1 cellular context compared by ENCODE assay signal in genomic region chr6:29723666-29724588, GRCh38.
TF ChIP-seq lines count a peak whose summit lies in the region.

No MANE protein-coding gene starts in this region.

TF ChIP-seq in SK-N-SH, 30 proteins besides CTCF, POLR2A, EP300 and RAD21 (continued from another document):
- no peak for TF ChIP-seq REST (IDR thresholded peaks at IDR 0.05; ENCODE audit: low read depth, low read length)
- no peak for TF ChIP-seq FOSL2 (IDR thresholded peaks at IDR 0.05; ENCODE audit: borderline replicate concordance, low read depth)
- TF ChIP-seq TAF1 (IDR thresholded peaks at IDR 0.05; ENCODE audit: borderline replicate concordance, low read depth, low read length), result no peak
- TF ChIP-seq RXRA (IDR thresholded peaks at IDR 0.05; ENCODE audit: borderline replicate concordance, low read depth), result no peak
